In the genomic region with DNA sequence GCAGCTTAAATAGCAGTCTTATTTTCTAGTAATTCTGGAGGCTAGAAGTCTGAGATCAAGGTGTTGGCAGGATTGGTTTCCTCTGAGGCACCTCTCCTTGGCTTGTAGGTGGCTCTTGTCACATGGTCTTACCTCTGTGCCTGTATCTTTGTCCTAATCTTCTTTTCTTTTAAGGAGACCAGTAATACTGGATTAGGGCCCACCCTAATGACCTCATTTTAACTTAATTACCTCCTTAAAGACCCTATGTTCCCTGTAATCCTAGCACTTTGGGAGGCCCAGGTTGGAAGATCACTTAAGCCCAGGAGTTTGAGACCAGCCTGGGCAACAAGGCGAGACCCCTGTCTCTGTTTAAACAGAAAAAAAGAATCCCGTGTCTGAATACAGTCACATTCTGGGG, we compare ENCODE assay signal across 24 cellular contexts. TPM values are rescaled to one million over a fixed set of nuclear protein-coding genes. Genes with fewer than 3 reads are reported as not detected.
DNase-seq lines count a peak whose midpoint lies in the region; ATAC-seq and TF ChIP-seq lines count a peak whose summit lies in the region.
"Had no signal": no experiment of that assay in that cellular context is flagged by ENCODE, and none has a peak within 500 bp of the region (broad histone marks: within the 10 kb centered on the region; RNA-seq: fewer than 3 reads in every experiment).

No MANE protein-coding gene starts in this region.

- no peaks in the 10 kb centered on the region for H3K27me3 Mint-ChIP-seq in chondrocyte (ENCODE audit: low read depth)
- H3K27me3 Mint-ChIP-seq in nephron (ENCODE audit: low read depth): no peaks in the 10 kb centered on the region
- H3K27me3 Mint-ChIP-seq: B cell had no signal

- no peak for DNase-seq in RWPE2 (ENCODE audit: low spot score)
- DNase-seq in chondrocyte (ENCODE audit: low spot score): no peak
- DNase-seq in activated CD4-positive, CD25-positive, alpha-beta regulatory T cell treated with anti-CD3 and anti-CD28 coated beads, Interleukin-2, amount 50 U/mL, for 72 hours: no peak
- DNase-seq: Caco-2; CD8-positive, alpha-beta T cell; H9; KBM-7; MV-4-11; NCI-H1105; NCI-H1436 treated with DMSO at 0.1 percent for 48 hours; NCI-H187 treated with DMSO at 0.1 percent for 48 hours; NCI-H2171 treated with DMSO at 0.1 percent for 48 hours; NCI-H345; NCI-H748 treated with DMSO at 0.1 percent for 48 hours; NK-92 treated with Interleukin-12 subunit alpha and Interleukin-12 subunit beta, amount 100 ng/mL, for 24 hours; RPMI8226; SHP77 had no signal

- ATAC-seq in RWPE2 (ENCODE audit: low read depth): no peak
- no peak for ATAC-seq in HG02870 (IDR thresholded peaks at IDR 0.05; ENCODE audit: unreplicated experiment)
- ATAC-seq in GM21526 (IDR thresholded peaks at IDR 0.05; ENCODE audit: low FRiP score, unreplicated experiment): no peak
- ATAC-seq: CD8-positive, alpha-beta T cell; GM23338 had no signal

- peak overlapping the region; percentile 74 for H3K27ac Mint-ChIP-seq in chondrocyte (ENCODE audit: unreplicated experiment)
- peak overlapping the region in 2 of 3 experiments; percentile 46 to 96 for H3K27ac Mint-ChIP-seq in nephron
- H3K27ac Mint-ChIP-seq: B cell; CD8-positive, alpha-beta T cell; GM23338 had no signal

- H3K4me1 ChIP-seq in RWPE2 (ENCODE audit: insufficient read depth, poor library complexity, severe bottlenecking): peaks cover 56% of the 10 kb centered on the region
- H3K4me1 ChIP-seq in skeletal muscle tissue (ENCODE audit: control insufficient read depth in 3 of 3, insufficient read depth in 3 of 3, low read length in 3 of 3): peaks cover 37 to 42% (median 37%) of the 10 kb centered on the region in 3 donors

- H3K36me3 ChIP-seq in RWPE2 (ENCODE audit: low read depth): no peaks in the 10 kb centered on the region
- H3K36me3 ChIP-seq in skeletal muscle tissue (ENCODE audit: control insufficient read depth in 3 of 3, insufficient read depth in 3 of 3, low read length in 3 of 3): no peaks in the 10 kb centered on the region

- no peaks in the 10 kb centered on the region for H3K9me3 Mint-ChIP-seq in chondrocyte (ENCODE audit: low read depth)
- H3K9me3 Mint-ChIP-seq in nephron: no peaks in the 10 kb centered on the region
- H3K9me3 Mint-ChIP-seq: CD8-positive, alpha-beta T cell; GM23338; H9 had no signal

- H3K9me3 ChIP-seq in RWPE2 (ENCODE audit: severe bottlenecking) (no peaks in the 10 kb centered on the region), skeletal muscle tissue (ENCODE audit: control insufficient read depth in 3 of 3, low read length in 3 of 3) (no peaks in the 10 kb centered on the region)
- H3K9me3 ChIP-seq: Caco-2 had no signal

- H3K9ac ChIP-seq in skeletal muscle tissue (ENCODE audit: low read depth in 1 of 3, low read length in 3 of 3): no peak overlapping the region

- no peaks in the 10 kb centered on the region for H3K27me3 ChIP-seq in RWPE2 (ENCODE audit: insufficient read depth, poor library complexity, severe bottlenecking)
- no peaks in the 10 kb centered on the region for H3K27me3 ChIP-seq in skeletal muscle tissue (ENCODE audit: control insufficient read depth in 3 of 3, insufficient read depth in 3 of 3, low read length in 3 of 3)

- H3K27ac ChIP-seq in RWPE2 (ENCODE audit: poor library complexity, severe bottlenecking) (peak overlapping the region; percentile 93), skeletal muscle tissue (ENCODE audit: low read depth, low read length) (peak overlapping the region; percentile 37)
- H3K27ac ChIP-seq: C4-2B had no signal

- H3K36me3 Mint-ChIP-seq in chondrocyte (ENCODE audit: low read depth) (peaks cover 3% of the 10 kb centered on the region), nephron (ENCODE audit: low read depth) (no peaks in the 10 kb centered on the region)
- H3K36me3 Mint-ChIP-seq: CD8-positive, alpha-beta T cell had no signal

- no peak for TF ChIP-seq CTCF in RWPE2 (IDR thresholded peaks at IDR 0.05; ENCODE audit: poor library complexity, severe bottlenecking)
- TF ChIP-seq CTCF in chondrocyte (IDR thresholded peaks at IDR 0.05): no peak
- no peak for TF ChIP-seq CTCF in nephron (IDR thresholded peaks at IDR 0.05; ENCODE audit: unreplicated experiment in 3 of 3)

- H3K4me3 ChIP-seq in RWPE2 (ENCODE audit: severe bottlenecking) (no peak overlapping the region), skeletal muscle tissue (ENCODE audit: low read length in 3 of 3) (no peak overlapping the region)
- H3K4me3 ChIP-seq: GM23338 had no signal

- no peak overlapping the region for H3K4me3 Mint-ChIP-seq in chondrocyte (ENCODE audit: unreplicated experiment)
- H3K4me3 Mint-ChIP-seq in nephron: no peak overlapping the region
- H3K4me3 Mint-ChIP-seq: B cell; CD8-positive, alpha-beta T cell; GM23338; H9 had no signal

- peaks cover 83% of the 10 kb centered on the region for H3K4me1 Mint-ChIP-seq in chondrocyte (ENCODE audit: low read depth)
- H3K4me1 Mint-ChIP-seq in nephron: peaks cover 44% of the 10 kb centered on the region
- H3K4me1 Mint-ChIP-seq: B cell, GM23338 had no signal

RNA-seq across cellular contexts. Expression of a gene that starts 38.9 kb away (rescaled TPM):
- total RNA-seq in chondrocyte (111 to 119 TPM (median 111 TPM) in 3 replicates), skeletal muscle tissue (88.7 TPM)
